Comparison of ENCODE assay signal across 10 cellular contexts in genomic region chr12:113354192-113354591, GRCh38. TPM values are rescaled to one million over a fixed set of nuclear protein-coding genes. Genes with fewer than 3 reads are reported as not detected.
"Had no signal": no experiment of that assay in that cellular context is flagged by ENCODE, and none has a peak within 500 bp of the region (broad histone marks: within the 10 kb centered on the region; RNA-seq: fewer than 3 reads in every experiment).

No MANE protein-coding gene starts in this region.

RNA-seq across cellular contexts. Expression of gene SDS, which starts 49.5 kb away (rescaled TPM):
- total RNA-seq: OCI-LY7, PC-3, PC-9, Peyer's patch, Right ventricle myocardium inferior, Right ventricle myocardium superior, RPMI7951, SJCRH30, SJSA1, SK-MEL-5 had no signal
